ENCODE assay signal across 21 cellular contexts in genomic region chr6:88565836-88566235, GRCh38.
DNase-seq lines count a peak whose midpoint lies in the region; ATAC-seq, FAIRE-seq and TF ChIP-seq lines count a peak whose summit lies in the region.
"Had no signal": no experiment of that assay in that cellular context is flagged by ENCODE, and none has a peak within 500 bp of the region (broad histone marks: within the 10 kb centered on the region; RNA-seq: fewer than 3 reads in every experiment).

No MANE protein-coding gene starts in this region.

- H3K36me3 Mint-ChIP-seq in endothelial cell (ENCODE audit: low read depth, unreplicated experiment), result peaks cover 17% of the 10 kb centered on the region
- peaks cover 2% of the 10 kb centered on the region for H3K36me3 Mint-ChIP-seq in activated naive CD8-positive, alpha-beta T cell treated with anti-CD3 and anti-CD28 coated beads, Interleukin-2, amount 50 U/mL, for 24 hours (ENCODE audit: low read depth)

- H2BK120ac ChIP-seq in neuronal stem cell (ENCODE audit: low read depth, low read length), result no peak overlapping the region

- H3K4me1 ChIP-seq in HepG2 (ENCODE audit: insufficient read depth, low read length) (peaks cover 20% of the 10 kb centered on the region), right lobe of liver (no peaks in the 10 kb centered on the region), neuronal stem cell (ENCODE audit: control insufficient read depth in 2 of 2, insufficient read depth in 1 of 2, low read depth in 1 of 2, low read length in 2 of 2) (peaks cover 0 to 13% of the 10 kb centered on the region in 2 donors), body of pancreas (no peaks in the 10 kb centered on the region)
- H3K4me1 ChIP-seq: A549, Caco-2 had no signal

- peaks cover 3% of the 10 kb centered on the region for H3K27me3 Mint-ChIP-seq in endothelial cell (ENCODE audit: unreplicated experiment)
- H3K27me3 Mint-ChIP-seq in activated naive CD8-positive, alpha-beta T cell treated with anti-CD3 and anti-CD28 coated beads, Interleukin-2, amount 50 U/mL, for 24 hours, result no peaks in the 10 kb centered on the region

- no peak overlapping the region for H3K23ac ChIP-seq in neuronal stem cell (ENCODE audit: low read depth, low read length, poor library complexity)

- no peaks in the 10 kb centered on the region for H4K20me1 ChIP-seq in HepG2 (ENCODE audit: insufficient read depth, low read length)

- peaks cover 34% of the 10 kb centered on the region for H3K4me1 Mint-ChIP-seq in endothelial cell (ENCODE audit: unreplicated experiment)
- peaks cover under 1% of the 10 kb centered on the region for H3K4me1 Mint-ChIP-seq in activated naive CD8-positive, alpha-beta T cell treated with anti-CD3 and anti-CD28 coated beads, Interleukin-2, amount 50 U/mL, for 24 hours

- H3K4me2 ChIP-seq in HepG2 (ENCODE audit: low read depth, low read length), result peak overlapping the region; percentile 54
- no peak overlapping the region for H3K4me2 ChIP-seq in neuronal stem cell (ENCODE audit: insufficient read depth, low read length, poor library complexity, severe bottlenecking)
- H3K4me2 ChIP-seq: A549 had no signal

- TF ChIP-seq CTCF in HepG2 (CRISPR knock-in tag; IDR thresholded peaks at IDR 0.05), result no peak
- TF ChIP-seq CTCF in right lobe of liver (IDR thresholded peaks at IDR 0.05), result no peak
- no peak for TF ChIP-seq CTCF in endothelial cell (IDR thresholded peaks at IDR 0.05; ENCODE audit: unreplicated experiment)
- no peak for TF ChIP-seq CTCF in body of pancreas (IDR thresholded peaks at IDR 0.05)

- no peak overlapping the region for H2AK5ac ChIP-seq in neuronal stem cell (ENCODE audit: low read depth, low read length)

- H4K8ac ChIP-seq in neuronal stem cell (ENCODE audit: low read depth, low read length), result no peak overlapping the region

- peaks cover 19% of the 10 kb centered on the region for H3K9me3 Mint-ChIP-seq in endothelial cell (ENCODE audit: unreplicated experiment)
- peaks cover 9% of the 10 kb centered on the region for H3K9me3 Mint-ChIP-seq in activated naive CD8-positive, alpha-beta T cell treated with anti-CD3 and anti-CD28 coated beads, Interleukin-2, amount 50 U/mL, for 24 hours

- H3K14ac ChIP-seq in neuronal stem cell (ENCODE audit: low read length), result no peak overlapping the region

- H3K27me3 ChIP-seq in HepG2 (ENCODE audit: control insufficient read depth in 1 of 2, insufficient read depth in 2 of 2, low read length in 2 of 2), result peaks cover 0 to 17% of the 10 kb centered on the region in 2 experiments; a peak in 3 of 5 replicates
- H3K27me3 ChIP-seq in right lobe of liver, result no peaks in the 10 kb centered on the region
- no peaks in the 10 kb centered on the region for H3K27me3 ChIP-seq in neuronal stem cell (ENCODE audit: control insufficient read depth in 3 of 3, insufficient read depth in 3 of 3, low read depth in 1 of 3, low read length in 3 of 3)
- no peaks in the 10 kb centered on the region for H3K27me3 ChIP-seq in body of pancreas

- no peak overlapping the region for H2BK15ac ChIP-seq in neuronal stem cell (ENCODE audit: low read length)

- no peak for TF ChIP-seq EP300 in HepG2 (IDR thresholded peaks at IDR 0.05; ENCODE audit: low read depth in 2 of 2, low read length in 2 of 2)
- TF ChIP-seq EP300 in HepG2 (CRISPR knock-in tag; IDR thresholded peaks at IDR 0.05; ENCODE audit: borderline replicate concordance), result no peak

- H2BK5ac ChIP-seq in neuronal stem cell (ENCODE audit: low read length), result no peak overlapping the region

- no peaks in the 10 kb centered on the region for H3K79me2 ChIP-seq in HepG2 (ENCODE audit: insufficient read depth, low read length)

- POLR2A ChIA-PET in HepG2 (lab: Yijun Ruan, JAX), result interaction anchor here (0.6 kb wide), 1 partner anchor 518 kb away, joined by 3 read pairs; no protein-coding TSS in a partner anchor

- no TSS peak for BruUV-seq in HepG2 (replicated peaks; lab: Mats Ljungman, UMichigan)

- H3K4ac ChIP-seq in neuronal stem cell (ENCODE audit: low read length), result no peak overlapping the region

- in situ Hi-C loops in HepG2 (cut with HindIII; ENCODE audit: extremely low pct_ligation_motif_present, low pct_unique_long_range_greater_than_20kb), result no loop called here

- H3K4me3 Mint-ChIP-seq in endothelial cell (ENCODE audit: unreplicated experiment), result peak overlapping the region; percentile 43
- H3K4me3 Mint-ChIP-seq in activated naive CD8-positive, alpha-beta T cell treated with anti-CD3 and anti-CD28 coated beads, Interleukin-2, amount 50 U/mL, for 24 hours, result no peak overlapping the region
- H3K4me3 Mint-ChIP-seq: CD4-positive, alpha-beta T cell; HFFc6 had no signal

- peak overlapping the region; percentile 50 for H3K18ac ChIP-seq in neuronal stem cell (ENCODE audit: low read length)

- peak overlapping the region in 1 of 3 experiments; percentile 30; a peak in 2 of 6 replicates for H3K4me3 ChIP-seq in HepG2 (replicated peaks in 1 of 3; ENCODE audit: insufficient read depth in 1 of 3, low read depth in 2 of 3, low read length in 3 of 3)
- no peak overlapping the region for H3K4me3 ChIP-seq in right lobe of liver
- H3K4me3 ChIP-seq in neuronal stem cell (ENCODE audit: low read length in 2 of 2), result no peak overlapping the region
- no peak overlapping the region for H3K4me3 ChIP-seq in body of pancreas
- H3K4me3 ChIP-seq: A549 had no signal

- H3K9ac ChIP-seq in HepG2 (ENCODE audit: insufficient read depth, low read depth, low read length), result no peak overlapping the region
- H3K9ac ChIP-seq in neuronal stem cell (ENCODE audit: low read depth, low read length, poor library complexity), result no peak overlapping the region

- no peak overlapping the region for H2BK12ac ChIP-seq in neuronal stem cell (ENCODE audit: low read length)

- peak overlapping the region; percentile 12 for H4K91ac ChIP-seq in neuronal stem cell (ENCODE audit: low read depth, low read length, poor library complexity)

- H3K27ac ChIP-seq in HepG2 (ENCODE audit: extremely low read length, insufficient read depth, low read length) (no peak overlapping the region), right lobe of liver (no peak overlapping the region), neuronal stem cell (replicated peaks; ENCODE audit: low read length) (no peak overlapping the region), body of pancreas (no peak overlapping the region)
- H3K27ac ChIP-seq: 22Rv1, A549, C4-2B had no signal

- TF ChIP-seq POLR2A in HepG2 (IDR thresholded peaks at IDR 0.05; ENCODE audit: insufficient read depth in 1 of 2, low read depth in 2 of 2, low read length in 2 of 2) (no peak), right lobe of liver (IDR thresholded peaks at IDR 0.05) (no peak), body of pancreas (IDR thresholded peaks at IDR 0.05) (no peak)

- no peaks in the 10 kb centered on the region for H3K79me1 ChIP-seq in neuronal stem cell (ENCODE audit: low read depth, low read length)

- TF ChIP-seq RAD21 in HepG2 (CRISPR knock-in tag; IDR thresholded peaks at IDR 0.05), result no peak

- no peak overlapping the region for H2AFZ ChIP-seq in HepG2 (ENCODE audit: low read length)
- no peak overlapping the region for H2AFZ ChIP-seq in neuronal stem cell (ENCODE audit: low read length)

- ATAC-seq in HepG2, result no peak; the same call in 1 of the 3 replicates
- ATAC-seq in right lobe of liver, result no peak
- ATAC-seq in activated naive CD8-positive, alpha-beta T cell treated with anti-CD3 and anti-CD28 coated beads, Interleukin-2, amount 50 U/mL, for 24 hours, result no peak
- ATAC-seq in body of pancreas, result no peak
- no peak for ATAC-seq in GM21717 (IDR thresholded peaks at IDR 0.05; ENCODE audit: unreplicated experiment)
- ATAC-seq: A549 had no signal

- WGBS in HepG2 (ENCODE audit: low lambda C conversion rate), result 22% methylated on average over 6 of the region's 6 CpGs
- WGBS in right lobe of liver (ENCODE audit: insufficient coverage, low coverage, low lambda C conversion rate, missing lambda C conversion rate), result 69% methylated on average over 6 of the region's 6 CpGs
- no CpG with 5 or more reads among the region's 6 CpGs for WGBS in neuronal stem cell (ENCODE audit: extremely low coverage in 2 of 2, insufficient read length in 2 of 2, insufficient replicate concordance in 1 of 2), 2 donors
- WGBS in body of pancreas, 2 donors, result 54 to 66% methylated on average over 6 of the region's 6 CpGs

- H3K27ac Mint-ChIP-seq in endothelial cell (ENCODE audit: unreplicated experiment), result no peak overlapping the region
- no peak overlapping the region for H3K27ac Mint-ChIP-seq in activated naive CD8-positive, alpha-beta T cell treated with anti-CD3 and anti-CD28 coated beads, Interleukin-2, amount 50 U/mL, for 24 hours
- H3K27ac Mint-ChIP-seq: CD4-positive, alpha-beta T cell; HFFc6 had no signal

- CTCF ChIA-PET in HepG2 (lab: Yijun Ruan, JAX; ENCODE audit: low intra/inter-chr PET ratio, low total read pairs), result no interaction called here

- H3K36me3 ChIP-seq in HepG2 (replicated peaks in 1 of 2; ENCODE audit: control insufficient read depth in 1 of 2, insufficient read depth in 2 of 2, low read length in 2 of 2), result no peaks in the 10 kb centered on the region
- no peaks in the 10 kb centered on the region for H3K36me3 ChIP-seq in right lobe of liver
- no peaks in the 10 kb centered on the region for H3K36me3 ChIP-seq in neuronal stem cell (replicated peaks in 1 of 2; ENCODE audit: control insufficient read depth in 2 of 2, insufficient read depth in 2 of 2, low read length in 2 of 2)
- H3K36me3 ChIP-seq in body of pancreas (replicated peaks in 1 of 2; ENCODE audit: insufficient read depth in 1 of 2, low read depth in 2 of 2), result no peaks in the 10 kb centered on the region

- peaks cover 9% of the 10 kb centered on the region for H3K9me3 ChIP-seq in HepG2 (ENCODE audit: low read length)
- H3K9me3 ChIP-seq in right lobe of liver, result no peaks in the 10 kb centered on the region
- H3K9me3 ChIP-seq in neuronal stem cell (replicated peaks in 1 of 2; ENCODE audit: control insufficient read depth in 2 of 2, insufficient read depth in 1 of 2, low read depth in 1 of 2, low read length in 2 of 2), result peaks cover 9 to 11% of the 10 kb centered on the region in 2 donors
- peaks cover 0 to 10% (median 0%) of the 10 kb centered on the region in 3 donors for H3K9me3 ChIP-seq in body of pancreas
- H3K9me3 ChIP-seq: A549 had no signal

- DNase-seq in HepG2 (ENCODE audit: low spot score) (no peak), right lobe of liver (no peak), endothelial cell (ENCODE audit: low spot score) (no peak), neuronal stem cell (ENCODE audit: low spot score) (no peak), body of pancreas (no peak)
- no peak for DNase-seq in activated naive CD8-positive, alpha-beta T cell treated with anti-CD3 and anti-CD28 coated beads, Interleukin-2, amount 50 U/mL, for 24 hours
- DNase-seq: AML-193; Caco-2; CD4-positive, alpha-beta T cell; DMS153; DMS79; GDM1; HCEC 1CT; HFFc6; KG1 had no signal

- intact Hi-C loops in HepG2 (cut with micrococcal nuclease; ENCODE audit: unreplicated experiment), result no loop called here
- intact Hi-C loops in right lobe of liver (cut with DNase I), result no loop called here
- intact Hi-C loops in body of pancreas (cut with DNase I), result no loop called here

- no peak for FAIRE-seq in HepG2 (lab: Jason Lieb, UNC)
- FAIRE-seq: A549, GM12892, GM18507 had no signal
